ENCODE assay signal across 23 cellular contexts in the genomic region with DNA sequence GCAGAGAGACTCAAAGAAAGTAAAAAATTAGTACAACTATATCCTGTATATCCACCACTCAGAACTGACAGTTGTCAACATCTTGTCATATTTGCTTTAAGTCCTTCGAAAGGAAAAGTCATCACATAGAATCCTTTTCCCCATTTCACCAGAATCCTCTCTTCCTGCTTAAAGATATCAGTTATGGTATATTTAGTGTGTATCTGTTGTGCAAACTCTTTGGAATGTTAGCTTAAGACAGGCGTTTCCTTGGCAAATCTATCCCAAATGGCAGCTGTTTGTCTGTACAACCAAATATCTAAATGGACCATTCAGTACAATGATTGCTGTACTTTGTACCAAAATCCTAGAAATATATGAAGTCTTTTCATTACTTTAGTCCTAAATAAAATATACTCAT.
"Had no signal": no experiment of that assay in that cellular context is flagged by ENCODE, and none has a peak within 500 bp of the region (broad histone marks: within the 10 kb centered on the region; RNA-seq: fewer than 3 reads in every experiment).

No MANE protein-coding gene starts in this region.

- FAIRE-seq: endothelial cell of umbilical vein, keratinocyte, urothelium cell line had no signal

- H3K27me3 ChIP-seq: gastroesophageal sphincter, spleen had no signal

- H3K27ac ChIP-seq: left ventricle myocardium inferior, lower lobe of right lung, spleen had no signal

- H3K4me1 ChIP-seq: left ventricle myocardium inferior, lower lobe of right lung, spleen had no signal

- H3K9me3 ChIP-seq: gastroesophageal sphincter, left ventricle myocardium inferior, lower lobe of right lung, spleen, thoracic aorta had no signal

- ATAC-seq: gastroesophageal sphincter; lower lobe of right lung; natural killer cell treated with Interleukin-12 subunit alpha and Interleukin-12 subunit beta and Interleukin-15 and Interleukin-18, amount 100 ng/mL, for 72 hours; right cardiac atrium; stimulated activated naive B cell treated with anti-CD40 and anti-IgM and Interleukin-4, amounts not matched to agents 10 μg/mL and 1 μg/mL and 100 μg/mL, for 72 hours; stimulated activated naive CD8-positive, alpha-beta T cell treated with anti-CD3 and anti-CD28 coated beads, Interleukin-15, amount 100 ng/mL, for 72 hours had no signal

- DNase-seq: cerebellar nuclear complex; effector CD4-positive, alpha-beta T cell; endodermal cell; erythroblast; glutamatergic neuron; immature natural killer cell; left ventricle myocardium inferior; lower lobe of right lung; right cardiac atrium; spleen; stimulated activated CD4-positive, alpha-beta T cell treated with anti-CD3 and anti-CD28 coated beads, Interleukin-15, amount 100 ng/mL, for 24 hours; stimulated activated CD4-positive, alpha-beta T cell treated with anti-CD3 and anti-CD28 coated beads, Interleukin-1b, Interleukin-23, amount 100 ng/mL, for 48 hours; stimulated activated CD4-positive, alpha-beta T cell treated with anti-CD3 and anti-CD28 coated beads, Interleukin-4, amount 100 ng/mL, for 24 hours; stimulated activated naive B cell treated with anti-CD40 and anti-IgM and Interleukin-4, amounts not matched to agents 10 μg/mL and 1 μg/mL and 100 μg/mL, for 72 hours; stimulated activated naive CD8-positive, alpha-beta T cell treated with anti-CD3 and anti-CD28 coated beads, Interleukin-15, amount 100 ng/mL, for 72 hours; substantia nigra had no signal

- H3K4me3 ChIP-seq: coronary artery, gastroesophageal sphincter, left ventricle myocardium inferior, lower lobe of right lung, spleen, thoracic aorta had no signal
